Comparison of ENCODE assay signal across 24 cellular contexts in the genomic region with DNA sequence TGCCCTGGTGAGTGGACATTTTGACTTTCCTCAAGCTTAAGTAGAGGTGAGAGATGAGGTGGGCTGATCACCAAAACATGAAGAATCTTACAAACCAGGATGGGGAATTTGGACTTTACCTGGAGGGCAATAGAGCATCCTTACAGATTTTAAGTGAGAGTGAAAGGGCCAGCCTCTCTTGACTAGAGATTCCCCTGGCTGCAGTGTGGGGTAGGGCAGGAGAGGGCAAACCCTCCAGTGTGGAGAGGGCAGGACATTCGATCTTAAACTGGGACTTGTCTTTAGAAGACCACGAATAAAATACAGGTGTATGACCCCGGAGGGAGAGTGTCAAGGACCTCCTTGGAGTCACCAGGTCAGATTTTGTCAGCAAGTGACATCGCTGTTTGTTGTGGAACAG.
"Had no signal": no experiment of that assay in that cellular context is flagged by ENCODE, and none has a peak within 500 bp of the region (broad histone marks: within the 10 kb centered on the region; RNA-seq: fewer than 3 reads in every experiment).

No MANE protein-coding gene starts in this region.

- H3K4me3 ChIP-seq: esophagus squamous epithelium, gastrocnemius medialis, left ventricle myocardium inferior, lung, right atrium auricular region, vagina had no signal

- H3K36me3 Mint-ChIP-seq: type B pancreatic cell had no signal

- ATAC-seq: gastrocnemius medialis; natural killer cell treated with Interleukin-12 subunit alpha and Interleukin-12 subunit beta and Interleukin-15 and Interleukin-18, amount 100 ng/mL, for 72 hours; T-helper 17 cell had no signal

- FAIRE-seq: astrocyte, islet of Langerhans had no signal

- H3K27ac ChIP-seq: esophagus squamous epithelium, gastrocnemius medialis, left ventricle myocardium inferior, right atrium auricular region, vagina had no signal

- H3K4me1 Mint-ChIP-seq: activated CD4-positive, alpha-beta memory T cell treated with anti-CD3 and anti-CD28 coated beads, Interleukin-2, amount 10 ng/mL, durations not matched to agents 7 days and 5 days; activated CD4-positive, alpha-beta T cell treated with anti-CD3 and anti-CD28 coated beads, Interleukin-2, amount 10 ng/mL, durations not matched to agents 7 days and 5 days; T-helper 17 cell had no signal

- H3K9me3 Mint-ChIP-seq: activated CD4-positive, alpha-beta memory T cell treated with anti-CD3 and anti-CD28 coated beads, Interleukin-2, amount 10 ng/mL, durations not matched to agents 7 days and 5 days; activated T-cell treated with anti-CD3 and anti-CD28 coated beads, Interleukin-2, amount 50 U/mL, for 24 hours; stimulated activated naive CD8-positive, alpha-beta T cell treated with anti-CD3 and anti-CD28 coated beads, Interleukin-15, Interleukin-2, amounts not matched to agents 100 ng/mL and 50 ng/mL, for 24 hours; type B pancreatic cell had no signal

- H3K4me3 Mint-ChIP-seq: activated CD4-positive, alpha-beta memory T cell treated with anti-CD3 and anti-CD28 coated beads, Interleukin-2, amount 10 ng/mL, durations not matched to agents 7 days and 5 days; activated CD4-positive, alpha-beta T cell treated with anti-CD3 and anti-CD28 coated beads, Interleukin-2, amount 10 ng/mL, durations not matched to agents 7 days and 5 days; activated T-cell treated with anti-CD3 and anti-CD28 coated beads, Interleukin-2, amount 50 U/mL, for 24 hours; natural killer cell treated with Interleukin-12 subunit alpha and Interleukin-12 subunit beta and Interleukin-15 and Interleukin-18, amount 100 ng/mL, for 72 hours; stimulated activated naive CD8-positive, alpha-beta T cell treated with anti-CD3 and anti-CD28 coated beads, Interleukin-15, Interleukin-2, amounts not matched to agents 100 ng/mL and 50 ng/mL, for 24 hours; T-helper 17 cell; type B pancreatic cell had no signal

- DNase-seq: activated CD4-positive, alpha-beta memory T cell treated with anti-CD3 and anti-CD28 coated beads, Interleukin-2, amount 10 ng/mL, durations not matched to agents 7 days and 5 days; activated CD4-positive, alpha-beta T cell treated with anti-CD3 and anti-CD28 coated beads for 1 hour; activated CD4-positive, alpha-beta T cell treated with anti-CD3 and anti-CD28 coated beads, Interleukin-2, amount 10 ng/mL, durations not matched to agents 7 days and 5 days; activated CD8-positive, alpha-beta memory T cell treated with anti-CD3 and anti-CD28 coated beads, Interleukin-2, amount 50 U/mL, for 48 hours; activated gamma-delta T cell; activated naive CD4-positive, alpha-beta T cell treated with anti-CD3 and anti-CD28 coated beads, Interleukin-2, amount 50 U/mL, for 16 hours; activated T-cell treated with anti-CD3 and anti-CD28 coated beads, Interleukin-2, amount 50 U/mL, for 24 hours; amniotic stem cell; central memory CD4-positive, alpha-beta T cell; esophagus squamous epithelium; gastrocnemius medialis; glutamatergic neuron; left ventricle myocardium inferior; mesendoderm; stimulated activated CD4-positive, alpha-beta T cell treated with anti-CD3 and anti-CD28 coated beads, Interleukin-15, amount 100 ng/mL, for 24 hours; T-helper 17 cell had no signal

- H3K27ac Mint-ChIP-seq: activated CD4-positive, alpha-beta memory T cell treated with anti-CD3 and anti-CD28 coated beads, Interleukin-2, amount 10 ng/mL, durations not matched to agents 7 days and 5 days; activated CD4-positive, alpha-beta T cell treated with anti-CD3 and anti-CD28 coated beads, Interleukin-2, amount 10 ng/mL, durations not matched to agents 7 days and 5 days; activated T-cell treated with anti-CD3 and anti-CD28 coated beads, Interleukin-2, amount 50 U/mL, for 24 hours; natural killer cell treated with Interleukin-12 subunit alpha and Interleukin-12 subunit beta and Interleukin-15 and Interleukin-18, amount 100 ng/mL, for 72 hours; stimulated activated naive CD8-positive, alpha-beta T cell treated with anti-CD3 and anti-CD28 coated beads, Interleukin-15, Interleukin-2, amounts not matched to agents 100 ng/mL and 50 ng/mL, for 24 hours; T-helper 17 cell; type B pancreatic cell had no signal

- H3K4me1 ChIP-seq: esophagus squamous epithelium, gastrocnemius medialis, left ventricle myocardium inferior, right atrium auricular region, vagina had no signal

- H3K36me3 ChIP-seq: esophagus squamous epithelium, gastrocnemius medialis, left ventricle myocardium inferior, right atrium auricular region, vagina had no signal

- H3K27me3 ChIP-seq: gastrocnemius medialis, right atrium auricular region, vagina had no signal

- H3K27me3 Mint-ChIP-seq: activated CD4-positive, alpha-beta memory T cell treated with anti-CD3 and anti-CD28 coated beads, Interleukin-2, amount 10 ng/mL, durations not matched to agents 7 days and 5 days had no signal
